Comparison of ENCODE assay signal across 20 cellular contexts in genomic region chr3:155790272-155790918, GRCh38. TPM values are rescaled to one million over a fixed set of nuclear protein-coding genes. Genes with fewer than 3 reads are reported as not detected.
"Had no signal": no experiment of that assay in that cellular context is flagged by ENCODE, and none has a peak within 500 bp of the region (broad histone marks: within the 10 kb centered on the region; RNA-seq: fewer than 3 reads in every experiment).

No MANE protein-coding gene starts in this region.

- DNase-seq: activated CD4-positive, alpha-beta T cell treated with anti-CD3 and anti-CD28 coated beads, Interleukin-2, amount 50 U/mL, for 1 hour; activated CD8-positive, alpha-beta memory T cell treated with anti-CD3 and anti-CD28 coated beads for 24 hours; activated CD8-positive, alpha-beta memory T cell treated with anti-CD3 and anti-CD28 coated beads, Interleukin-2, amount 50 U/mL, for 48 hours; activated effector memory CD4-positive, alpha-beta T cell treated with Interleukin-2 at 50 U/mL for 16 hours; activated naive CD4-positive, alpha-beta T cell treated with anti-CD3 and anti-CD28 coated beads, Interleukin-2, amount 50 U/mL, for 16 hours; activated T-cell treated with anti-CD3 and anti-CD28 coated beads, Interleukin-2, amount 50 U/mL, for 48 hours; cortex of kidney; naive thymus-derived CD8-positive, alpha-beta T cell; occipital lobe; posterior cingulate gyrus; sigmoid colon; stimulated activated CD4-positive, alpha-beta T cell treated with anti-CD3 and anti-CD28 coated beads, Interleukin-4, amount 100 ng/mL, for 4 hours; T-helper 17 cell; testis; upper lobe of right lung had no signal

- H3K27me3 ChIP-seq: ascending aorta, esophagus muscularis mucosa, sigmoid colon, testis, upper lobe of right lung had no signal

- H3K4me3 ChIP-seq: ascending aorta, esophagus muscularis mucosa, sigmoid colon, testis, upper lobe of right lung had no signal

- H3K4me1 ChIP-seq: ascending aorta, esophagus muscularis mucosa, sigmoid colon, testis, upper lobe of right lung had no signal

- H3K27ac Mint-ChIP-seq: stimulated activated memory B cell treated with anti-CD40 and anti-IgM and Interleukin-4, amounts not matched to agents 10 μg/mL and 1 μg/mL and 100 μg/mL, for 72 hours; T-helper 17 cell had no signal

- H3K27me3 Mint-ChIP-seq: naive thymus-derived CD8-positive, alpha-beta T cell; stimulated activated memory B cell treated with anti-CD40 and anti-IgM and Interleukin-4, amounts not matched to agents 10 μg/mL and 1 μg/mL and 100 μg/mL, for 72 hours; T-helper 17 cell had no signal

- H3K4me3 Mint-ChIP-seq: naive thymus-derived CD8-positive, alpha-beta T cell; stimulated activated memory B cell treated with anti-CD40 and anti-IgM and Interleukin-4, amounts not matched to agents 10 μg/mL and 1 μg/mL and 100 μg/mL, for 72 hours; T-helper 17 cell had no signal

- H3K36me3 ChIP-seq: upper lobe of right lung had no signal

- H3K27ac ChIP-seq: ascending aorta, esophagus muscularis mucosa, sigmoid colon, testis, upper lobe of right lung had no signal

- ATAC-seq: activated CD4-positive, CD25-positive, alpha-beta regulatory T cell treated with anti-CD3 and anti-CD28 coated beads, Interleukin-2, amount 50 U/mL, for 24 hours; naive thymus-derived CD8-positive, alpha-beta T cell; stimulated activated memory B cell treated with anti-CD40 and anti-IgM and Interleukin-4, amounts not matched to agents 10 μg/mL and 1 μg/mL and 100 μg/mL, for 72 hours; T-helper 17 cell; upper lobe of right lung had no signal

- H3K9me3 ChIP-seq: ascending aorta, esophagus muscularis mucosa, sigmoid colon, testis, upper lobe of right lung had no signal

RNA-seq across cellular contexts. Expression of gene C3orf33, which starts 15.7 kb away (rescaled TPM):
- total RNA-seq: ascending aorta had no signal

RNA-seq across cellular contexts. Expression of gene PLCH1, which starts 45.5 kb away (rescaled TPM):
- total RNA-seq: ascending aorta; mesenteric fat pad; naive thymus-derived CD8-positive, alpha-beta T cell had no signal
- polyA plus RNA-seq: naive thymus-derived CD8-positive, alpha-beta T cell had no signal
